6 cellular contexts compared by ENCODE assay signal in genomic region chr4:61769444-61770162, GRCh38.
DNase-seq lines count a peak whose midpoint lies in the region; TF ChIP-seq lines count a peak whose summit lies in the region.
"Not testable (repeated sequence)": the region's sequence is repeated elsewhere in the genome, so short reads cannot be mapped to it uniquely, and the experiment has no call there.

No MANE protein-coding gene starts in this region.

- peak overlapping the region; percentile 94 for H3K27ac ChIP-seq in HUES64 (ENCODE audit: low read depth, low read length)
- H3K27ac ChIP-seq in endodermal cell (ENCODE audit: low read depth, low read length) = not testable (repeated sequence)
- peak overlapping the region; percentile 86 for H3K27ac ChIP-seq in iPS-18a (ENCODE audit: low read length)

- H3K36me3 Mint-ChIP-seq in endodermal cell (ENCODE audit: low read depth) (peaks cover 23% of the 10 kb centered on the region), nephron progenitor cell (ENCODE audit: low read depth) (peaks cover 13% of the 10 kb centered on the region)

- WGBS in HUES64 = 6% methylated on average over 11 of the region's 14 CpGs
- 44% methylated on average over 12 of the region's 14 CpGs; no CpG with 5 or more reads in 1 of the 2 experiments for WGBS in endodermal cell (ENCODE audit: insufficient coverage in 1 of 2, insufficient read length in 1 of 2), 2 experiments

- peak overlapping the region; percentile 91 for H3K27ac Mint-ChIP-seq in endodermal cell
- H3K27ac Mint-ChIP-seq in nephron progenitor cell = not testable (repeated sequence)

- H3K4me3 ChIP-seq in H7 (ENCODE audit: insufficient read depth, low read depth, low read length) (peak overlapping the region; percentile 44), HUES64 (ENCODE audit: low read length) (peak overlapping the region; percentile 70), iPS-18a (ENCODE audit: low read length) (peak overlapping the region; percentile 76)
- not testable (repeated sequence) for H3K4me3 ChIP-seq in endodermal cell (ENCODE audit: low read length)

- not testable (repeated sequence) for DNase-seq in H7, endodermal cell, nephron progenitor cell
- DNase-seq in iPS DF 19.7 (ENCODE audit: low read depth, low spot score) = peak; percentile 67

- H3K27me3 Mint-ChIP-seq in endodermal cell (ENCODE audit: insufficient read depth) = not testable (repeated sequence)
- H3K27me3 Mint-ChIP-seq in nephron progenitor cell (ENCODE audit: low read depth, poor library complexity) = peaks cover 37% of the 10 kb centered on the region

- H3K4me3 Mint-ChIP-seq in endodermal cell (peak overlapping the region; percentile 42), nephron progenitor cell (peak overlapping the region; percentile 54)

- H3K4me1 ChIP-seq in HUES64 (ENCODE audit: insufficient read depth, low read length) (peaks cover 40% of the 10 kb centered on the region), iPS-18a (ENCODE audit: control insufficient read depth, low read depth, low read length) (peaks cover 41% of the 10 kb centered on the region)
- H3K4me1 ChIP-seq in endodermal cell (ENCODE audit: control insufficient read depth, insufficient read depth, low read length) = not testable (repeated sequence)

- H3K9ac ChIP-seq in HUES64 (ENCODE audit: low read depth, low read length) (peak overlapping the region; percentile 77), iPS-18a (ENCODE audit: low read length) (peak overlapping the region; percentile 70)
- not testable (repeated sequence) for H3K9ac ChIP-seq in endodermal cell (ENCODE audit: extremely low read depth, low read length, poor library complexity, severe bottlenecking)

- peaks cover 11% of the 10 kb centered on the region for H3K36me3 ChIP-seq in H7 (replicated peaks; ENCODE audit: control insufficient read depth, insufficient read depth, low read length)
- peaks cover 24% of the 10 kb centered on the region for H3K36me3 ChIP-seq in HUES64 (ENCODE audit: insufficient read depth, low read length)
- H3K36me3 ChIP-seq in endodermal cell (ENCODE audit: control insufficient read depth, insufficient read depth, low read length) = not testable (repeated sequence)
- peaks cover 18% of the 10 kb centered on the region for H3K36me3 ChIP-seq in iPS-18a (ENCODE audit: control insufficient read depth, low read depth, low read length)

- H3K4me1 Mint-ChIP-seq in endodermal cell (peaks cover 24% of the 10 kb centered on the region), nephron progenitor cell (peaks cover 37% of the 10 kb centered on the region)

- not testable (repeated sequence) for TF ChIP-seq CTCF in endodermal cell (conservative IDR thresholded peaks at IDR 0.05); nephron progenitor cell (IDR thresholded peaks at IDR 0.05)

- peaks cover 28% of the 10 kb centered on the region for H3K9me3 Mint-ChIP-seq in endodermal cell
- H3K9me3 Mint-ChIP-seq in nephron progenitor cell = peaks cover 17% of the 10 kb centered on the region

- not testable (repeated sequence) for H3K27me3 ChIP-seq in H7 (ENCODE audit: control insufficient read depth, insufficient read depth, low read length); HUES64 (ENCODE audit: insufficient read depth, low read length); endodermal cell (ENCODE audit: control insufficient read depth, insufficient read depth, low read length, poor library complexity, severe bottlenecking); iPS-18a (ENCODE audit: control insufficient read depth, insufficient read depth, low read length)

- H3K9me3 ChIP-seq in HUES64 (ENCODE audit: insufficient read depth, low read depth, low read length); endodermal cell (ENCODE audit: control insufficient read depth, low read length); iPS-18a (ENCODE audit: control insufficient read depth, low read depth, low read length): not testable (repeated sequence)
